Comparison of ENCODE assay signal across 20 cellular contexts in genomic region chr7:12328888-12329770, GRCh38.
"Had no signal": no experiment of that assay in that cellular context is flagged by ENCODE, and none has a peak within 500 bp of the region (broad histone marks: within the 10 kb centered on the region; RNA-seq: fewer than 3 reads in every experiment).

No MANE protein-coding gene starts in this region.

- ATAC-seq: gastrocnemius medialis had no signal

- H3K9me3 Mint-ChIP-seq: central memory CD8-positive, alpha-beta T cell; stimulated activated naive CD8-positive, alpha-beta T cell treated with anti-CD3 and anti-CD28 coated beads, Interleukin-15, Interleukin-2, amounts not matched to agents 100 ng/mL and 50 ng/mL, for 24 hours; T-helper 1 cell treated with Interleukin-12 subunit alpha and Interleukin-12 subunit beta and Interleukin-4 antibody, amounts not matched to agents 30 μg/mL and 1 μg/mL, for 36 hours had no signal

- H3K4me1 ChIP-seq: gastrocnemius medialis, left ventricle myocardium inferior, tibial nerve had no signal

- H3K27me3 ChIP-seq: brain microvascular endothelial cell, gastrocnemius medialis, tibial nerve had no signal

- H3K27ac Mint-ChIP-seq: stimulated activated naive CD8-positive, alpha-beta T cell treated with anti-CD3 and anti-CD28 coated beads, Interleukin-15, Interleukin-2, amounts not matched to agents 100 ng/mL and 50 ng/mL, for 24 hours; T-helper 1 cell treated with Interleukin-12 subunit alpha and Interleukin-12 subunit beta and Interleukin-4 antibody, amounts not matched to agents 30 μg/mL and 1 μg/mL, for 36 hours had no signal

- H3K9me3 ChIP-seq: gastrocnemius medialis, left ventricle myocardium inferior, tibial nerve had no signal

- FAIRE-seq: urothelium cell line had no signal

- H3K4me3 ChIP-seq: gastrocnemius medialis, left ventricle myocardium inferior, tibial nerve had no signal

- H3K27me3 Mint-ChIP-seq: stimulated activated naive CD8-positive, alpha-beta T cell treated with anti-CD3 and anti-CD28 coated beads, Interleukin-15, Interleukin-2, amounts not matched to agents 100 ng/mL and 50 ng/mL, for 24 hours had no signal

- DNase-seq: activated CD4-positive, alpha-beta T cell treated with anti-CD3 and anti-CD28 coated beads for 1 hour; activated CD8-positive, alpha-beta memory T cell treated with anti-CD3 and anti-CD28 coated beads for 24 hours; activated CD8-positive, alpha-beta memory T cell treated with anti-CD3 and anti-CD28 coated beads, Interleukin-2, amount 50 U/mL, for 48 hours; activated effector memory CD4-positive, alpha-beta T cell treated with Interleukin-2 at 50 U/mL for 16 hours; activated naive CD4-positive, alpha-beta T cell treated with anti-CD3 and anti-CD28 coated beads, Interleukin-2, amount 50 U/mL, for 16 hours; activated T-cell treated with anti-CD3 and anti-CD28 coated beads, Interleukin-2, amount 50 U/mL, for 48 hours; aorta; brain microvascular endothelial cell; cortex of kidney; gastrocnemius medialis; head of caudate nucleus; left ventricle myocardium inferior; mammary epithelial cell; occipital lobe; stimulated activated CD4-positive, alpha-beta T cell treated with anti-CD3 and anti-CD28 coated beads, Interleukin-2, amount 100 ng/mL, for 24 hours had no signal

- H3K36me3 ChIP-seq: brain microvascular endothelial cell, gastrocnemius medialis, left ventricle myocardium inferior, tibial nerve had no signal

- H3K4me1 Mint-ChIP-seq: central memory CD8-positive, alpha-beta T cell had no signal

- H3K27ac ChIP-seq: brain microvascular endothelial cell, gastrocnemius medialis, left ventricle myocardium inferior, tibial nerve had no signal

- H3K4me3 Mint-ChIP-seq: central memory CD8-positive, alpha-beta T cell; stimulated activated naive CD8-positive, alpha-beta T cell treated with anti-CD3 and anti-CD28 coated beads, Interleukin-15, Interleukin-2, amounts not matched to agents 100 ng/mL and 50 ng/mL, for 24 hours; T-helper 1 cell treated with Interleukin-12 subunit alpha and Interleukin-12 subunit beta and Interleukin-4 antibody, amounts not matched to agents 30 μg/mL and 1 μg/mL, for 36 hours had no signal
